Comparison of ENCODE assay signal across 11 cellular contexts in the genomic region with DNA sequence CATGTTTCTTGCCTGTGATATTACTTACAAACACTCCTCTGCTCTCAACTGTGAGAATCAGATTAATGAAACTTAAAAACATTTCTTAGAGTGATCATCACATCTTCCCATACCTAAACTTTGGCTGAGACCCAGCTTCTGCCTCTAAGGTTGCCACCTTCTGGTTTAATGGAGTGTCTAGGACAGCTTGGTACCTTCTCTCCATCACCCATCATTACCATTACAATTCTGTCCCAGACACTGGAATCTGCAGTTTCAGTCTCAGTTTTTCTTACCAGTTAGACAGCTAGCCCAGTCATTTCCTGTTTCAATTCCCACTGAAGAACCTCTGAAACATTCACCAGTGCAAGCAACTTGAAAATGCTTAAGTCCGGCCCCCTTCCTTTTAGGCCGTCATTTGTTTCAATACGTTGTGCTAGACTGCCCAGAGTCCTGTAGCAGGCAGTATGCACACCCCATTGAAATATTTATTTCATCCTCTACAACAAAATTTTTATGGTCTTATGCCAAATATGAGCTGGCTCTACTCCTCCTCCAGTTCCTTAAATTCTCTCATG.
DNase-seq lines count a peak whose midpoint lies in the region; ATAC-seq, FAIRE-seq and TF ChIP-seq lines count a peak whose summit lies in the region.
"Had no signal": no experiment of that assay in that cellular context is flagged by ENCODE, and none has a peak within 500 bp of the region (broad histone marks: within the 10 kb centered on the region; RNA-seq: fewer than 3 reads in every experiment).

No MANE protein-coding gene starts in this region.

- peak; percentile 24 for TF ChIP-seq CTCF in GM12864 (IDR thresholded peaks at IDR 0.05; ENCODE audit: low read depth, low read length, missing control alignments)
- TF ChIP-seq CTCF in fibroblast of the aortic adventitia (IDR thresholded peaks at IDR 0.05; ENCODE audit: insufficient read depth, low read length), result no peak
- TF ChIP-seq CTCF in D721Med (IDR thresholded peaks at IDR 0.05; ENCODE audit: insufficient read depth, missing control alignments), result no peak

- ATAC-seq in GM21447 (IDR thresholded peaks at IDR 0.05; ENCODE audit: unreplicated experiment) (no peak), GM21360 (IDR thresholded peaks at IDR 0.05; ENCODE audit: unreplicated experiment) (no peak)

- DNase-seq in GM12864 (ENCODE audit: low read depth) (peak; percentile 1), OCI-M1 (lab: John Stamatoyannopoulos, UW) (peak; percentile 26), fibroblast of the aortic adventitia (ENCODE audit: low read depth) (peak; percentile 82), pons (ENCODE audit: low spot score) (peak; percentile 41), cerebellar cortex (ENCODE audit: low spot score) (no peak), D721Med (ENCODE audit: insufficient read length, low spot score) (no peak)
- DNase-seq: activated gamma-delta T cell, foreskin melanocyte, NCI-H2107 had no signal

- no peak for FAIRE-seq in D721Med (lab: Jason Lieb, UNC)

- H3K4me3 ChIP-seq in GM12864 (ENCODE audit: low read depth, low read length) (no peak overlapping the region), fibroblast of the aortic adventitia (ENCODE audit: low read depth, low read length) (no peak overlapping the region)

Comparison
In these comparisons a context has a peak if more than half of its experiments do, and no peak if none do; other contexts are left out.
1. DNase-seq: peak in GM12864 (single experiment), OCI-M1 (single experiment), fibroblast of the aortic adventitia (single experiment) and pons (single experiment); none in cerebellar cortex (single experiment) and D721Med (single experiment).